In the genomic region with DNA sequence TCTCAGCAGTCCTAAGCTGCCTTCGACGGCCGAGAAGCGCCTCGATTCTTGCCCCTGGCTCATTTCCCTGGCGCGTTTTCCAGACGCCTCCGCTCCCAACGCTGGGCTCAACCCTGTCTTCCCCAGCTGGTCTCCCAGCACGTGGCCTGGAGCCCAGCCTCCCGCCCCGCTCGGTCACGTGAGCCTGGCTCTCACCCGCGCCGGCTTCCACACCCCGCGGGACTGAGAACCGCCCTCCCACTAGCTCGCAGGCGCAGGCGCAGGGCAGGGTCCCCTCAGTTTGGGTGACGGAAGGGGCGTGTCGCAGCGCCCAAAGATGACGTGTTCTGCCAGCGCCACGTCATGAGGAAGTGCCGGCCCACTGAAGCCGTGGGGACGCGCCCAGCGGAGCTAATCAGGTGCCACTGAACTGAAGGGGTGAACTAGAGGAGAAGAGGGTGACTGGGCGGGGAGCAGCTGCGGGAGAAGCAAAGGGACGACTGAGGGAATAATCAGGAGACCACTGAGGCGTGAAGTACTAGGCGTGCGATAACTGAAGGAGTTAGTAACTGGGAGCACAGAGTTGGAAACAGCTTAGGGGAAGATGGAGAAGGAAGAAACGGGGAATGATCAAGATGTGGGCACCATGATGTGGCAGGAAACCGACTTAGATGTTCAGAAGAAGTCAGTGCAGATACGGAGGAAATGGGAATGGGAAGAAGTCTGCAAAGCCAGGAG, we compare ENCODE assay signal across 8 cellular contexts. TPM values are rescaled to one million over a fixed set of nuclear protein-coding genes. Genes with fewer than 3 reads are reported as not detected.
DNase-seq lines count a peak whose midpoint lies in the region; FAIRE-seq and TF ChIP-seq lines count a peak whose summit lies in the region.

A gene with protein sequence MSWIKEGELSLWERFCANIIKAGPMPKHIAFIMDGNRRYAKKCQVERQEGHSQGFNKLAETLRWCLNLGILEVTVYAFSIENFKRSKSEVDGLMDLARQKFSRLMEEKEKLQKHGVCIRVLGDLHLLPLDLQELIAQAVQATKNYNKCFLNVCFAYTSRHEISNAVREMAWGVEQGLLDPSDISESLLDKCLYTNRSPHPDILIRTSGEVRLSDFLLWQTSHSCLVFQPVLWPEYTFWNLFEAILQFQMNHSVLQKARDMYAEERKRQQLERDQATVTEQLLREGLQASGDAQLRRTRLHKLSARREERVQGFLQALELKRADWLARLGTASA (plus strand): TSS at position 343 of the 717 bp plus-strand sequence. CDS start 625 bp downstream, outside the sequence.

- TF ChIP-seq POLR2A in NB4 (IDR thresholded peaks at IDR 0.05; ENCODE audit: extremely low read depth, insufficient read length) (peak; percentile 90), suprapubic skin (IDR thresholded peaks at IDR 0.05) (peak in 1 of 2 donors; percentile 49)

- no peak for TF ChIP-seq EP300 in suprapubic skin (IDR thresholded peaks at IDR 0.05)

- FAIRE-seq in frontal cortex (lab: Jason Lieb, UNC), result no peak

- H3K36me3 Mint-ChIP-seq in HFFc6 (ENCODE audit: low read depth), result peaks cover 9% of the 10 kb centered on the region
- H3K36me3 Mint-ChIP-seq in activated naive CD4-positive, alpha-beta T cell treated with anti-CD3 and anti-CD28 coated beads, Interleukin-2, amount 10 ng/mL, durations not matched to agents 7 days and 5 days, result peaks cover 11% of the 10 kb centered on the region

- H3K27ac ChIP-seq in SK-N-MC (peak within 1 kb of the TSS; percentile 67), suprapubic skin (peak within 1 kb of the TSS; percentile 78)

- peaks cover 2% of the 10 kb centered on the region for H3K27me3 Mint-ChIP-seq in HFFc6 (ENCODE audit: insufficient read depth)
- H3K27me3 Mint-ChIP-seq in activated naive CD4-positive, alpha-beta T cell treated with anti-CD3 and anti-CD28 coated beads, Interleukin-2, amount 10 ng/mL, durations not matched to agents 7 days and 5 days, result peaks cover 17% of the 10 kb centered on the region

- WGBS in suprapubic skin, result 0% methylated on average over 26 of the region's 45 CpGs

- H3K4me1 ChIP-seq in suprapubic skin, result peaks cover 30% of the 10 kb centered on the region

- peaks cover 14% of the 10 kb centered on the region for H3K4me1 Mint-ChIP-seq in HFFc6 (ENCODE audit: low read depth)
- peaks cover 26% of the 10 kb centered on the region for H3K4me1 Mint-ChIP-seq in activated naive CD4-positive, alpha-beta T cell treated with anti-CD3 and anti-CD28 coated beads, Interleukin-2, amount 10 ng/mL, durations not matched to agents 7 days and 5 days

- H3K36me3 ChIP-seq in SK-N-MC (ENCODE audit: insufficient read depth, low read length), result peaks cover 5% of the 10 kb centered on the region; the same call in 1 of the 2 replicates
- H3K36me3 ChIP-seq in suprapubic skin, result peaks cover 17% of the 10 kb centered on the region

- H3K9me3 ChIP-seq in SK-N-MC (ENCODE audit: low read depth, low read length) (no peaks in the 10 kb centered on the region), suprapubic skin (no peaks in the 10 kb centered on the region)

- H3K4me3 ChIP-seq in NB4 (ENCODE audit: low read depth, low read length) (peak within 1 kb of the TSS; percentile 89), SK-N-MC (peak within 1 kb of the TSS; percentile 99), suprapubic skin (peak within 1 kb of the TSS; percentile 63)

- peak within 1 kb of the TSS; percentile 98 for H3K4me3 Mint-ChIP-seq in HFFc6
- peak within 1 kb of the TSS; percentile 96 for H3K4me3 Mint-ChIP-seq in activated naive CD4-positive, alpha-beta T cell treated with anti-CD3 and anti-CD28 coated beads, Interleukin-2, amount 10 ng/mL, durations not matched to agents 7 days and 5 days

- H3K9ac ChIP-seq in SK-N-MC (ENCODE audit: insufficient read length), result peak within 1 kb of the TSS; percentile 93

- TF ChIP-seq CTCF in HFFc6 (IDR thresholded peaks at IDR 0.05), result no peak
- no peak for TF ChIP-seq CTCF in NB4 (IDR thresholded peaks at IDR 0.05; ENCODE audit: low read depth, low read length)
- no peak for TF ChIP-seq CTCF in suprapubic skin (IDR thresholded peaks at IDR 0.05)

- DNase-seq in GM04503 (ENCODE audit: low read depth), result peak; percentile 85
- DNase-seq in HFFc6, result peak; percentile 97
- peak; percentile 98 for DNase-seq in NB4 (ENCODE audit: low read depth)
- DNase-seq in SK-N-MC (ENCODE audit: low read depth, low spot score), result peak; percentile 69
- DNase-seq in activated naive CD4-positive, alpha-beta T cell treated with anti-CD3 and anti-CD28 coated beads, Interleukin-2, amount 10 ng/mL, durations not matched to agents 7 days and 5 days, result peak; percentile 99
- peak; percentile 83 to 95 for DNase-seq in frontal cortex (ENCODE audit: low spot score in 2 of 2)
- DNase-seq in nucleus accumbens (lab: John Stamatoyannopoulos, UW), result peak; percentile 76 to 100 (median 98)
- DNase-seq in suprapubic skin (ENCODE audit: low spot score in 2 of 2), result peak; percentile 98 to 99

- CTCF ChIA-PET in activated naive CD4-positive, alpha-beta T cell treated with anti-CD3 and anti-CD28 coated beads, Interleukin-2, amount 10 ng/mL, durations not matched to agents 7 days and 5 days (lab: Charles Lee), result interaction anchor here (0.8 to 3.5 kb wide), 6 partner anchors 12 to 198 kb away, joined by 3 to 22 read pairs (median 4); partner anchors contain the start of gene CEP85

- H3K27ac Mint-ChIP-seq in HFFc6, result peak within 1 kb of the TSS; percentile 92
- peak within 1 kb of the TSS; percentile 94 for H3K27ac Mint-ChIP-seq in activated naive CD4-positive, alpha-beta T cell treated with anti-CD3 and anti-CD28 coated beads, Interleukin-2, amount 10 ng/mL, durations not matched to agents 7 days and 5 days

- no peaks in the 10 kb centered on the region for H3K27me3 ChIP-seq in suprapubic skin

- H3K9me3 Mint-ChIP-seq in HFFc6, result no peaks in the 10 kb centered on the region
- no peaks in the 10 kb centered on the region for H3K9me3 Mint-ChIP-seq in activated naive CD4-positive, alpha-beta T cell treated with anti-CD3 and anti-CD28 coated beads, Interleukin-2, amount 10 ng/mL, durations not matched to agents 7 days and 5 days

RNA-seq across cellular contexts. Expression of the gene that starts here (rescaled TPM):
- total RNA-seq in HFFc6 (2021; fragmentation: NEBNext Ultra II Directional; extraction: Animal tissue kit (Norgen Biotek cat#: 25700)), result 10 to 100 TPM; 68.3 to 76.1 (median 70.8) TPM
- total RNA-seq in frontal cortex (22.0 TPM), suprapubic skin (10 to 100 TPM; 35.6 to 55.8 (median 45.3) TPM)

Comparison
In these comparisons a context has a peak if more than half of its experiments do, and no peak if none do; other contexts are left out.
1. Peak in every context shown above with its lines: DNase-seq, H3K4me3 ChIP-seq and H3K27ac ChIP-seq.